In genomic region chr1:2395245-2395644, GRCh38 we compare ENCODE assay signal across 23 cellular contexts. TPM values are rescaled to one million over a fixed set of nuclear protein-coding genes. Genes with fewer than 3 reads are reported as not detected.
DNase-seq lines count a peak whose midpoint lies in the region; ATAC-seq, FAIRE-seq and TF ChIP-seq lines count a peak whose summit lies in the region.
"Had no signal": no experiment of that assay in that cellular context is flagged by ENCODE, and none has a peak within 500 bp of the region (broad histone marks: within the 10 kb centered on the region; RNA-seq: fewer than 3 reads in every experiment).

No MANE protein-coding gene starts in this region.

- no peaks in the 10 kb centered on the region for H3F3A ChIP-seq in Loucy (ENCODE audit: low read depth)

- peaks cover 82% of the 10 kb centered on the region for H3K36me3 Mint-ChIP-seq in activated T-cell treated with anti-CD3 and anti-CD28 coated beads, Interleukin-2, amount 50 U/mL, for 24 hours (ENCODE audit: low read depth)
- peaks cover 29% of the 10 kb centered on the region for H3K36me3 Mint-ChIP-seq in endothelial cell (ENCODE audit: low read depth, unreplicated experiment)

- H3K4me3 Mint-ChIP-seq in activated T-cell treated with anti-CD3 and anti-CD28 coated beads, Interleukin-2, amount 50 U/mL, for 24 hours, result no peak overlapping the region
- H3K4me3 Mint-ChIP-seq in endothelial cell (ENCODE audit: unreplicated experiment), result peak overlapping the region; percentile 47
- H3K4me3 Mint-ChIP-seq: activated naive CD8-positive, alpha-beta T cell treated with anti-CD3 and anti-CD28 coated beads, Interleukin-2, amount 10 ng/mL, durations not matched to agents 7 days and 5 days; B cell; endodermal cell had no signal

- no peak for ATAC-seq in GM18511 (IDR thresholded peaks at IDR 0.05; ENCODE audit: unreplicated experiment)
- ATAC-seq: psoas muscle had no signal

- peaks cover 27% of the 10 kb centered on the region; the same call in 1 of the 2 replicates for H3K36me3 ChIP-seq in Loucy (ENCODE audit: insufficient read depth, low read length)
- H3K36me3 ChIP-seq in small intestine (ENCODE audit: control insufficient read depth in 2 of 2, insufficient read depth in 2 of 2, low read length in 2 of 2), result peaks cover 6 to 24% of the 10 kb centered on the region in 2 donors

- H3K27me3 Mint-ChIP-seq in activated T-cell treated with anti-CD3 and anti-CD28 coated beads, Interleukin-2, amount 50 U/mL, for 24 hours, result no peaks in the 10 kb centered on the region
- peaks cover 8% of the 10 kb centered on the region for H3K27me3 Mint-ChIP-seq in endothelial cell (ENCODE audit: unreplicated experiment)
- H3K27me3 Mint-ChIP-seq: activated naive CD8-positive, alpha-beta T cell treated with anti-CD3 and anti-CD28 coated beads, Interleukin-2, amount 10 ng/mL, durations not matched to agents 7 days and 5 days; B cell had no signal

- H3K4me1 ChIP-seq in Loucy (ENCODE audit: insufficient read depth, low read length, poor library complexity, severe bottlenecking), result peaks cover 22% of the 10 kb centered on the region
- H3K4me1 ChIP-seq in small intestine (ENCODE audit: control insufficient read depth in 2 of 2, insufficient read depth in 1 of 2, low read depth in 1 of 2, low read length in 1 of 2), result peaks cover 3 to 11% of the 10 kb centered on the region in 2 donors

- no peak for DNase-seq in activated T-cell treated with anti-CD3 and anti-CD28 coated beads, Interleukin-2, amount 50 U/mL, for 24 hours
- DNase-seq in activated T-cell treated with anti-CD3 and anti-CD28 coated beads for 4 hours (no peak), endothelial cell (ENCODE audit: low spot score) (no peak), small intestine (peak; percentile 36), NCI-H1092 treated with DMSO at 0.1 percent for 48 hours (lab: John Stamatoyannopoulos, UW) (no peak), NCI-H526 (lab: John Stamatoyannopoulos, UW) (no peak)
- DNase-seq: activated CD4-positive, alpha-beta T cell treated with anti-CD3 and anti-CD28 coated beads, Interleukin-2, amount 50 U/mL, for 48 hours; activated naive CD8-positive, alpha-beta T cell treated with anti-CD3 and anti-CD28 coated beads, Interleukin-2, amount 10 ng/mL, durations not matched to agents 7 days and 5 days; endodermal cell; GOT3; MG63; NCI-H1417 treated with DMSO at 0.1 percent for 48 hours; NCI-H2107; NCI-H510A; psoas muscle; stimulated activated CD4-positive, alpha-beta T cell treated with anti-CD3 and anti-CD28 coated beads, Interleukin-1b, Interleukin-23, amount 100 ng/mL, for 48 hours; testis had no signal

- H3K9ac ChIP-seq in Loucy (ENCODE audit: low read depth, low read length, poor library complexity, severe bottlenecking), result peak overlapping the region; percentile 35

- H3K4me3 ChIP-seq in Loucy (ENCODE audit: low read length, poor library complexity, severe bottlenecking) (no peak overlapping the region), small intestine (ENCODE audit: low read depth in 1 of 2, low read length in 2 of 2) (no peak overlapping the region)
- H3K4me3 ChIP-seq: MG63, psoas muscle, testis had no signal

- H3K27me3 ChIP-seq in Loucy (ENCODE audit: insufficient read depth, low read length, poor library complexity, severe bottlenecking) (no peaks in the 10 kb centered on the region), small intestine (ENCODE audit: control insufficient read depth in 2 of 2, insufficient read depth in 2 of 2, low read length in 2 of 2) (no peaks in the 10 kb centered on the region)
- H3K27me3 ChIP-seq: MG63, testis had no signal

- H3K9me3 Mint-ChIP-seq in activated T-cell treated with anti-CD3 and anti-CD28 coated beads, Interleukin-2, amount 50 U/mL, for 24 hours, result no peaks in the 10 kb centered on the region
- no peaks in the 10 kb centered on the region for H3K9me3 Mint-ChIP-seq in endothelial cell (ENCODE audit: unreplicated experiment)
- H3K9me3 Mint-ChIP-seq: activated naive CD8-positive, alpha-beta T cell treated with anti-CD3 and anti-CD28 coated beads, Interleukin-2, amount 10 ng/mL, durations not matched to agents 7 days and 5 days; endodermal cell had no signal

- H3K27ac ChIP-seq in small intestine (ENCODE audit: low read depth in 1 of 2, low read length in 1 of 2), result no peak overlapping the region
- H3K27ac ChIP-seq: psoas muscle, testis had no signal

- H3K9me3 ChIP-seq in Loucy (ENCODE audit: insufficient read depth, low read depth, low read length) (no peaks in the 10 kb centered on the region), small intestine (ENCODE audit: control insufficient read depth, low read depth) (no peaks in the 10 kb centered on the region)
- H3K9me3 ChIP-seq: MG63, psoas muscle, testis had no signal

- H3K9me2 ChIP-seq in Loucy (replicated peaks; ENCODE audit: low read depth, low read length), result no peaks in the 10 kb centered on the region

- peaks cover 24% of the 10 kb centered on the region for H4K20me1 ChIP-seq in Loucy (ENCODE audit: insufficient read depth, low read length, poor library complexity, severe bottlenecking)

- TF ChIP-seq CTCF in Loucy (conservative IDR thresholded peaks at IDR 0.05; ENCODE audit: low read length), result no peak
- no peak for TF ChIP-seq CTCF in endothelial cell (IDR thresholded peaks at IDR 0.05; ENCODE audit: unreplicated experiment)

- peak overlapping the region; percentile 85 for H3K27ac Mint-ChIP-seq in activated T-cell treated with anti-CD3 and anti-CD28 coated beads, Interleukin-2, amount 50 U/mL, for 24 hours
- no peak overlapping the region for H3K27ac Mint-ChIP-seq in endothelial cell (ENCODE audit: unreplicated experiment)
- H3K27ac Mint-ChIP-seq: B cell, endodermal cell had no signal

- WGBS in small intestine, 3 donors, result 69 to 88% (median 82%) methylated on average over 10 of the region's 10 CpGs

- H3K4me1 Mint-ChIP-seq in activated T-cell treated with anti-CD3 and anti-CD28 coated beads, Interleukin-2, amount 50 U/mL, for 24 hours (ENCODE audit: low read depth), result peaks cover 48% of the 10 kb centered on the region
- H3K4me1 Mint-ChIP-seq in endothelial cell (ENCODE audit: unreplicated experiment), result peaks cover 12% of the 10 kb centered on the region

- H3K4me2 ChIP-seq in Loucy (ENCODE audit: low read depth, low read length, poor library complexity, severe bottlenecking), result peak overlapping the region; percentile 90

- H2AFZ ChIP-seq in Loucy (ENCODE audit: low read length), result no peak overlapping the region

- no peak for FAIRE-seq in small intestine (lab: Jason Lieb, UNC)
- FAIRE-seq: A204.1, keratinocyte, RCC 7860 had no signal

- H3K79me2 ChIP-seq in Loucy (ENCODE audit: insufficient read depth, low read length), result peaks cover 53% of the 10 kb centered on the region

RNA-seq across cellular contexts. Expression of gene RER1, which starts 3.6 kb away (rescaled TPM):
- total RNA-seq in endothelial cell (ENCODE audit: unreplicated experiment), result 141 TPM
- 100 to 1,000 TPM in 1 of 3 donors, 10 to 100 TPM in 2; 70.0 to 106 (median 71.1) TPM for polyA plus RNA-seq in small intestine

RNA-seq across cellular contexts. Expression of gene MORN1, which starts 3.9 kb away (rescaled TPM):
- total RNA-seq in endothelial cell (ENCODE audit: unreplicated experiment), result 12.1 TPM
- polyA plus RNA-seq in small intestine, result 1 to 10 TPM; 1.1 to 4.3 (median 1.3) TPM

RNA-seq across cellular contexts. Expression of gene PEX10, which starts 17.1 kb away (rescaled TPM):
- total RNA-seq in endothelial cell (ENCODE audit: unreplicated experiment), result 25.4 TPM
- polyA plus RNA-seq in small intestine, result 10 to 100 TPM; 11.9 to 21.3 (median 12.4) TPM
